8 cellular contexts compared by ENCODE assay signal in genomic region chr3:52197842-52198625, GRCh38. TPM values are rescaled to one million over a fixed set of nuclear protein-coding genes. Genes with fewer than 3 reads are reported as not detected.
DNase-seq lines count a peak whose midpoint lies in the region; ATAC-seq and TF ChIP-seq lines count a peak whose summit lies in the region.

Gene ALAS1, plus strand, starts transcription at chr3:52198160. Its CDS starts 1,082 bp downstream, at chr3:52199242.

- peaks cover 33% of the 10 kb centered on the region for H3K4me1 Mint-ChIP-seq in activated T-helper 17 cell treated with anti-CD3 and anti-CD28 coated beads, Interleukin-2, amount 50 U/mL, for 72 hours
- H3K4me1 Mint-ChIP-seq in natural killer cell = peaks cover 21 to 40% of the 10 kb centered on the region in 2 donors

- H2AFZ ChIP-seq in Karpas-422 (ENCODE audit: low read length) = peak within 1 kb of the TSS; percentile 73; the same call in 1 of the 2 replicates

- peaks cover 50% of the 10 kb centered on the region for H3K36me3 Mint-ChIP-seq in activated T-helper 17 cell treated with anti-CD3 and anti-CD28 coated beads, Interleukin-2, amount 50 U/mL, for 72 hours (ENCODE audit: low read depth)
- no peaks in the 10 kb centered on the region for H3K36me3 Mint-ChIP-seq in natural killer cell

- H3K27ac Mint-ChIP-seq in activated T-helper 17 cell treated with anti-CD3 and anti-CD28 coated beads, Interleukin-2, amount 50 U/mL, for 72 hours = peak within 1 kb of the TSS; percentile 98
- H3K27ac Mint-ChIP-seq in natural killer cell = peak within 1 kb of the TSS; percentile 96 to 98

- H3K36me3 ChIP-seq in Karpas-422 (ENCODE audit: insufficient read depth, low read length) = peaks cover 15% of the 10 kb centered on the region; the same call in 1 of the 2 replicates

- peak within 1 kb of the TSS; percentile 97 for H3K4me3 ChIP-seq in Karpas-422 (ENCODE audit: low read length)

- peaks cover 48% of the 10 kb centered on the region for H3K4me1 ChIP-seq in Karpas-422 (ENCODE audit: low read length)

- H3K4me3 Mint-ChIP-seq in activated T-helper 17 cell treated with anti-CD3 and anti-CD28 coated beads, Interleukin-2, amount 50 U/mL, for 72 hours = peak within 1 kb of the TSS; percentile 98
- peak within 1 kb of the TSS; percentile 95 for H3K4me3 Mint-ChIP-seq in natural killer cell

- no peak for TF ChIP-seq CTCF in RWPE1 (conservative IDR thresholded peaks at IDR 0.05; ENCODE audit: low read depth)
- TF ChIP-seq CTCF in natural killer cell (IDR thresholded peaks at IDR 0.05) = no peak

- no peaks in the 10 kb centered on the region for H3K9me3 ChIP-seq in Karpas-422 (ENCODE audit: low read length)

- POLR2A ChIA-PET in RWPE1 (lab: Yijun Ruan, JAX; ENCODE audit: low non-redundant PET) = no interaction called here

- no peaks in the 10 kb centered on the region for H3K27me3 Mint-ChIP-seq in activated T-helper 17 cell treated with anti-CD3 and anti-CD28 coated beads, Interleukin-2, amount 50 U/mL, for 72 hours
- H3K27me3 Mint-ChIP-seq in natural killer cell (ENCODE audit: low read depth in 2 of 2) = no peaks in the 10 kb centered on the region

- ATAC-seq in GM21825 (IDR thresholded peaks at IDR 0.05; ENCODE audit: unreplicated experiment) (peak; percentile 78), natural killer cell (peak; percentile 98)
- peak; percentile 93 for ATAC-seq in activated T-helper 17 cell treated with anti-CD3 and anti-CD28 coated beads, Interleukin-2, amount 50 U/mL, for 72 hours (replicated peaks)

- no peaks in the 10 kb centered on the region; the same call in 1 of the 2 replicates for H4K20me1 ChIP-seq in Karpas-422 (ENCODE audit: insufficient read depth, low read depth, low read length)

- H3K27ac ChIP-seq in Karpas-422 (ENCODE audit: low read length) (peak within 1 kb of the TSS; percentile 66), RWPE1 (peak within 1 kb of the TSS; percentile 73)

- H3K27me3 ChIP-seq in Karpas-422 (ENCODE audit: low read length) = no peaks in the 10 kb centered on the region

- H3K9me3 Mint-ChIP-seq in activated T-helper 17 cell treated with anti-CD3 and anti-CD28 coated beads, Interleukin-2, amount 50 U/mL, for 72 hours = no peaks in the 10 kb centered on the region
- no peaks in the 10 kb centered on the region for H3K9me3 Mint-ChIP-seq in natural killer cell

- H3K9me2 ChIP-seq in Karpas-422 (replicated peaks; ENCODE audit: insufficient read depth, low read length) = no peaks in the 10 kb centered on the region

- intact Hi-C loops in natural killer cell (cut with micrococcal nuclease) = loop anchor here (1.0 kb wide), 1 partner anchor 44 kb away; the partner anchor contains the start of gene POC1A

- peak within 1 kb of the TSS; percentile 97 for H3K9ac ChIP-seq in Karpas-422 (ENCODE audit: low read length)

- H3K4me2 ChIP-seq in Karpas-422 (ENCODE audit: low read depth, low read length, poor library complexity, severe bottlenecking) = peak within 1 kb of the TSS; percentile 92

- H3K79me2 ChIP-seq in Karpas-422 (ENCODE audit: low read length) = peaks cover 21% of the 10 kb centered on the region

- DNase-seq in EH (ENCODE audit: low read depth) (peak; percentile 91), Karpas-422 (peak; percentile 94), RWPE1 (ENCODE audit: low spot score) (peak; percentile 86), fibroblast of peridontal ligament (ENCODE audit: extremely low read depth) (peak; percentile 80), natural killer cell (peak; percentile 97)
- DNase-seq in stimulated activated naive CD4-positive, alpha-beta T cell treated with Interleukin-2 at 50 U/mL for 16 hours (lab: John Stamatoyannopoulos, UW) = peak; percentile 85

- CTCF ChIA-PET in RWPE1 (lab: Yijun Ruan, JAX) = no interaction called here

RNA-seq across cellular contexts. Expression of gene ALAS1, which starts in this region (rescaled TPM):
- total RNA-seq in Karpas-422 (2014; rRNA removed; shearing (Covaris generic); ENCODE audit: low replicate concordance) = 24.8 and 41.6 TPM in 2 replicates
- 10 to 100 TPM; 66.1 to 72.7 TPM for total RNA-seq in activated T-helper 17 cell treated with anti-CD3 and anti-CD28 coated beads, Interleukin-2, amount 50 U/mL, for 72 hours
- 10 to 100 TPM; 17.0 to 34.5 (median 33.4) TPM for total RNA-seq in natural killer cell

Comparison
In these comparisons a context has a peak if more than half of its experiments do, and no peak if none do; other contexts are left out.
1. Peak in every context shown above with its lines: DNase-seq, ATAC-seq, H3K4me3 ChIP-seq and H3K27ac ChIP-seq.